Comparison of ENCODE assay signal across 24 cellular contexts in the genomic region with DNA sequence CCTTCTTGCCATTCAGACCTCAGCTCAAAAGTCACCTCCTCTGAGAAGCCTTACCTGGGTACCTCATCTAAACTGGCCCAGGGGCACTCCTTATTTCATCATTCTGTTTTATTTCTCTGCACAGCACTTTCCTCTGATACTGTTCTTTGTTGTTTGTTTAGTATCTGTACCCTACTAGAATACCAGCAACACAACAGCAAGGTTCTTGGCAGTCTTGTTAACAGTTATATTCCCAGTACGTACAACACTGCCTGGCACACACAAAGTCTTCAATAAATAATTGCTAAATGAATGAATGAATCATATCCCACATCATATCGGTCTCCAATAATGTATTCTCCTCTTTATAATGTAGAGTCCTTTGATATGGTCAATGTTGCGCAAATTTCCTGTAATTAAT.
DNase-seq lines count a peak whose midpoint lies in the region; ATAC-seq and TF ChIP-seq lines count a peak whose summit lies in the region.
"Had no signal": no experiment of that assay in that cellular context is flagged by ENCODE, and none has a peak within 500 bp of the region (broad histone marks: within the 10 kb centered on the region; RNA-seq: fewer than 3 reads in every experiment).

No MANE protein-coding gene starts in this region.

- TF ChIP-seq CTCF in natural killer cell (IDR thresholded peaks at IDR 0.05) (no peak), VCaP (conservative IDR thresholded peaks at IDR 0.05) (no peak), lower leg skin (IDR thresholded peaks at IDR 0.05) (no peak)

- DNase-seq in natural killer cell treated with Interleukin-12 subunit alpha and Interleukin-12 subunit beta and Interleukin-15 and Interleukin-18, amount 100 ng/mL, for 72 hours (ENCODE audit: low spot score): no peak
- DNase-seq in natural killer cell (no peak), cerebellum (ENCODE audit: low spot score) (no peak), lower leg skin (ENCODE audit: low spot score in 2 of 2) (no peak)
- DNase-seq in effector memory CD8-positive, alpha-beta T cell: no peak
- no peak for DNase-seq in effector CD4-positive, alpha-beta T cell
- DNase-seq: ACHN; activated CD4-positive, alpha-beta memory T cell treated with anti-CD3 and anti-CD28 coated beads, Interleukin-2, amount 10 ng/mL, durations not matched to agents 7 days and 5 days; activated CD4-positive, CD25-positive, alpha-beta regulatory T cell; activated naive CD4-positive, alpha-beta T cell; C1 segment of cervical spinal cord; GDM1; HCEC 1CT; kidney glomerular epithelial cell; NCI-H146; NCI-H510A treated with DMSO at 0.1 percent for 48 hours; NK-92 treated with Interleukin-12 subunit alpha and Interleukin-12 subunit beta, amount 100 ng/mL, for 24 hours; spleen; stimulated activated CD4-positive, alpha-beta T cell treated with anti-CD3 and anti-CD28 coated beads, Interleukin-4, amount 100 ng/mL, for 24 hours; trophoblast cell had no signal

- H3K4me3 Mint-ChIP-seq in natural killer cell treated with Interleukin-12 subunit alpha and Interleukin-12 subunit beta and Interleukin-15 and Interleukin-18, amount 100 ng/mL, for 72 hours: peak overlapping the region; percentile 13
- no peak overlapping the region for H3K4me3 Mint-ChIP-seq in natural killer cell
- H3K4me3 Mint-ChIP-seq in effector memory CD8-positive, alpha-beta T cell: no peak overlapping the region
- H3K4me3 Mint-ChIP-seq: activated CD4-positive, alpha-beta memory T cell treated with anti-CD3 and anti-CD28 coated beads, Interleukin-2, amount 10 ng/mL, durations not matched to agents 7 days and 5 days; T-helper 2 cell treated with Interferon-gamma antibody and Interleukin-4, amounts not matched to agents 5 μg/mL and 100 μg/mL, for 36 hours had no signal

- ATAC-seq in natural killer cell treated with Interleukin-12 subunit alpha and Interleukin-12 subunit beta and Interleukin-15 and Interleukin-18, amount 100 ng/mL, for 72 hours: no peak
- no peak for ATAC-seq in natural killer cell
- no peak for ATAC-seq in effector memory CD8-positive, alpha-beta T cell (replicated peaks)
- no peak for ATAC-seq in HG03469 (IDR thresholded peaks at IDR 0.05; ENCODE audit: unreplicated experiment)

- intact Hi-C loops in natural killer cell (cut with micrococcal nuclease): loop anchor here (10.0 kb wide), 1 partner anchor 171 kb away; no protein-coding TSS in a partner anchor
- intact Hi-C loops in lower leg skin (cut with DNase I; ENCODE audit: low total_unique reads): no loop called here

- no peaks in the 10 kb centered on the region for H3K36me3 Mint-ChIP-seq in natural killer cell treated with Interleukin-12 subunit alpha and Interleukin-12 subunit beta and Interleukin-15 and Interleukin-18, amount 100 ng/mL, for 72 hours
- H3K36me3 Mint-ChIP-seq in natural killer cell: no peaks in the 10 kb centered on the region
- H3K36me3 Mint-ChIP-seq in effector memory CD8-positive, alpha-beta T cell (ENCODE audit: insufficient read depth): no peaks in the 10 kb centered on the region

- H3K27me3 Mint-ChIP-seq in natural killer cell treated with Interleukin-12 subunit alpha and Interleukin-12 subunit beta and Interleukin-15 and Interleukin-18, amount 100 ng/mL, for 72 hours: no peaks in the 10 kb centered on the region
- H3K27me3 Mint-ChIP-seq in natural killer cell (ENCODE audit: low read depth in 2 of 2): no peaks in the 10 kb centered on the region
- H3K27me3 Mint-ChIP-seq in effector memory CD8-positive, alpha-beta T cell: no peaks in the 10 kb centered on the region

- H3K27ac ChIP-seq in VCaP: peak overlapping the region; percentile 24; the same call in 1 of the 2 replicates
- H3K27ac ChIP-seq: SJSA1 had no signal

- WGBS in lower leg skin, 2 donors: 60 to 71% methylated on average over 3 of the region's 3 CpGs

- H3K4me1 Mint-ChIP-seq in natural killer cell treated with Interleukin-12 subunit alpha and Interleukin-12 subunit beta and Interleukin-15 and Interleukin-18, amount 100 ng/mL, for 72 hours (ENCODE audit: low read depth in 2 of 2): peaks cover 52 to 60% of the 10 kb centered on the region in 2 donors
- H3K4me1 Mint-ChIP-seq in natural killer cell: peaks cover 36 to 37% of the 10 kb centered on the region in 2 donors
- peaks cover 31 to 57% of the 10 kb centered on the region in 2 donors for H3K4me1 Mint-ChIP-seq in effector memory CD8-positive, alpha-beta T cell (ENCODE audit: low read depth in 2 of 2)

- H3K4me3 ChIP-seq in lower leg skin (ENCODE audit: low read depth, poor library complexity, severe bottlenecking): no peak overlapping the region
- H3K4me3 ChIP-seq: SJSA1, spleen had no signal

- peak overlapping the region; percentile 12 to 36 for H3K27ac Mint-ChIP-seq in natural killer cell treated with Interleukin-12 subunit alpha and Interleukin-12 subunit beta and Interleukin-15 and Interleukin-18, amount 100 ng/mL, for 72 hours
- peak overlapping the region in 1 of 2 donors; percentile 17 for H3K27ac Mint-ChIP-seq in natural killer cell
- H3K27ac Mint-ChIP-seq in effector memory CD8-positive, alpha-beta T cell: peak overlapping the region; percentile 36 to 39
- H3K27ac Mint-ChIP-seq: activated CD4-positive, alpha-beta memory T cell treated with anti-CD3 and anti-CD28 coated beads, Interleukin-2, amount 10 ng/mL, durations not matched to agents 7 days and 5 days; T-helper 2 cell treated with Interferon-gamma antibody and Interleukin-4, amounts not matched to agents 5 μg/mL and 100 μg/mL, for 36 hours had no signal

- no peak for TF ChIP-seq POLR2A in lower leg skin (IDR thresholded peaks at IDR 0.05)

- no peaks in the 10 kb centered on the region for H3K9me3 Mint-ChIP-seq in natural killer cell treated with Interleukin-12 subunit alpha and Interleukin-12 subunit beta and Interleukin-15 and Interleukin-18, amount 100 ng/mL, for 72 hours
- H3K9me3 Mint-ChIP-seq in natural killer cell: no peaks in the 10 kb centered on the region
- no peaks in the 10 kb centered on the region for H3K9me3 Mint-ChIP-seq in effector memory CD8-positive, alpha-beta T cell
- H3K9me3 Mint-ChIP-seq: activated CD4-positive, alpha-beta memory T cell treated with anti-CD3 and anti-CD28 coated beads, Interleukin-2, amount 10 ng/mL, durations not matched to agents 7 days and 5 days; T-helper 2 cell treated with Interferon-gamma antibody and Interleukin-4, amounts not matched to agents 5 μg/mL and 100 μg/mL, for 36 hours had no signal
